32 cellular contexts compared by ENCODE assay signal in the genomic region with DNA sequence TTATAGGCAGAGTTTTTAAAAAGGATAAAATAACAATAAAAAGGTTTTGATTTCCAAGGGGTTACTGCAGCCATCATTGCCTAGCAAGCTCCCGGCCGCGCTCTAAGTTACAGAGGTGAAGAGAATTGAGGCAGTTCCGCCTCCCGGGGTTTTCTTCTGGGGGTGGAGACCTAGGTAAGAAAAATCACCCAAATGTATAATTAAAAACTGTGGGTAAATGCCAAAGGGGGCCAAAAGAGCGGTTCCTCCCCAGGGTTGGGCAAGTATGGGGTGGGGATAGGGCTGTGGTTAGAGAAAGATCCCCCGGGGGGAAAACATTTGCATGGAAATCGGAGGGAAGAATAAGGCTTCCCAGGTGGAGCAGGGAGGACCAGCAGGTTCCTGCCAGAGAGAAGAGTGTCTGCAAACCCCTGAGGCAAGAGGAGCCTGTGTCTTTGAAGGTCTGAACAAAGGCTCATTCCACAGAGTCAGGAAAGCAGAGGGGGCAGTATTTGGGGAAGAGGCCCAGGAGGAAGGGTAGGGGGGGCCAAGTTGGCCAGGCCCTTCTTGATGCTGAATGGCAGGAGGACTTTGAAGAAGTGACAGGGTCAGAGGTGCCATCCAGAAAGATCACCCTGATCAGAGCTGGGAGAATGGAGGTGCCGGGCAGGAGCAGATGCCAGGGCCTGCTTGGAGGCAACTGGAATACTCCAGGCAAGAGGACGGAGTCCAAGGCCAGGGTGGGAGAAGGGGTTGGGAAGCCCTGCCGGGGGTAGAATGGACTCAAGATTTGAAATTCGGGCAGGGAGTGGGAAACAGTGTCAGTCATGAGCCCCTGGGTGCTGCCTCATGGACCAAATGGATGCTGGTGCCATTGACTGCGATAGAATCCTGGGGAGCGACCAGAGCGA.
A peak's percentile ranks its signal among the peaks of the same experiment; 100 is the strongest.
DNase-seq lines count a peak whose midpoint lies in the region; ATAC-seq and TF ChIP-seq lines count a peak whose summit lies in the region.
"Had no signal": no experiment of that assay in that cellular context is flagged by ENCODE, and none has a peak within 500 bp of the region (broad histone marks: within the 10 kb centered on the region; RNA-seq: fewer than 3 reads in every experiment).

No MANE protein-coding gene starts in this region.

- H4K8ac ChIP-seq in mesendoderm (ENCODE audit: low read depth, low read length) = no peak overlapping the region

- no peak overlapping the region for H3K4me2 ChIP-seq in mesendoderm (ENCODE audit: low read length)
- H3K4me2 ChIP-seq: hepatocyte had no signal

- H3K36me3 ChIP-seq in Caco-2 (ENCODE audit: control insufficient read depth, insufficient read depth, low read length) (no peaks in the 10 kb centered on the region), esophagus muscularis mucosa (no peaks in the 10 kb centered on the region), mesendoderm (ENCODE audit: control insufficient read depth, insufficient read depth, low read length) (no peaks in the 10 kb centered on the region)
- H3K36me3 ChIP-seq: ascending aorta, cardiac muscle cell, colonic mucosa, gastroesophageal sphincter, pancreas, thyroid gland had no signal

- no peak overlapping the region for H3K27ac ChIP-seq in esophagus muscularis mucosa (replicated peaks in 1 of 4)
- H3K27ac ChIP-seq in mesendoderm (ENCODE audit: low read depth, low read length) = no peak overlapping the region
- H3K27ac ChIP-seq: ascending aorta, cardiac muscle cell, colonic mucosa, gastroesophageal sphincter, hepatocyte, pancreas, thyroid gland had no signal

- no peak for TF ChIP-seq EP300 in esophagus muscularis mucosa (IDR thresholded peaks at IDR 0.05)

- no peak overlapping the region for H3K23ac ChIP-seq in mesendoderm (ENCODE audit: low read length)

- H3K9me3 ChIP-seq in Caco-2 = 0 out of 2 replicates have a peak, but pooled peaks cover 3% of the 10 kb centered on the region
- peaks cover 0 to 6% (median 0%) of the 10 kb centered on the region in 4 donors for H3K9me3 ChIP-seq in esophagus muscularis mucosa
- H3K9me3 ChIP-seq: ascending aorta, colonic mucosa, gastroesophageal sphincter, pancreas, thyroid gland had no signal

- H2AK5ac ChIP-seq in mesendoderm (ENCODE audit: low read length) = no peak overlapping the region

- no peaks in the 10 kb centered on the region for H3K36me3 Mint-ChIP-seq in Caco-2 (ENCODE audit: insufficient read depth, unreplicated experiment)
- H3K36me3 Mint-ChIP-seq: activated naive CD8-positive, alpha-beta T cell treated with anti-CD3 and anti-CD28 coated beads, Interleukin-2, amount 10 ng/mL, durations not matched to agents 7 days and 5 days had no signal

- intact Hi-C loops in Caco-2 (cut with micrococcal nuclease; ENCODE audit: unreplicated experiment) = no loop called here
- intact Hi-C loops in esophagus muscularis mucosa (cut with DNase I) = no loop called here
- intact Hi-C loops in left colon (cut with DNase I, micrococcal nuclease) = no loop called here

- no peak for ATAC-seq in left colon
- no peak for ATAC-seq in GM21576 (IDR thresholded peaks at IDR 0.05; ENCODE audit: unreplicated experiment)
- ATAC-seq: esophagus mucosa, gastroesophageal sphincter, K562, pancreas had no signal

- no peak for TF ChIP-seq CTCF in Caco-2 (IDR thresholded peaks at IDR 0.05; ENCODE audit: insufficient read depth in 1 of 2, low read depth in 1 of 2, low read length in 1 of 2, severe bottlenecking in 1 of 2, unreplicated experiment in 1 of 2)
- TF ChIP-seq CTCF in esophagus muscularis mucosa (IDR thresholded peaks at IDR 0.05) = no peak

- no peak overlapping the region for H2BK15ac ChIP-seq in mesendoderm (replicated peaks; ENCODE audit: low read depth)

- no peak overlapping the region for H3K27ac Mint-ChIP-seq in Caco-2 (ENCODE audit: unreplicated experiment)
- H3K27ac Mint-ChIP-seq: activated naive CD8-positive, alpha-beta T cell treated with anti-CD3 and anti-CD28 coated beads, Interleukin-2, amount 10 ng/mL, durations not matched to agents 7 days and 5 days; activated T-cell treated with anti-CD3 and anti-CD28 coated beads, Interleukin-2, amount 50 U/mL, for 24 hours; nephron; stimulated activated naive CD8-positive, alpha-beta T cell treated with anti-CD3 and anti-CD28 coated beads, Interleukin-15, Interleukin-2, amounts not matched to agents 100 ng/mL and 50 ng/mL, for 24 hours had no signal

- no peak overlapping the region for H2BK5ac ChIP-seq in mesendoderm (ENCODE audit: low read length)

- no peaks in the 10 kb centered on the region for H3K4me1 ChIP-seq in Caco-2
- H3K4me1 ChIP-seq in esophagus muscularis mucosa = no peaks in the 10 kb centered on the region
- H3K4me1 ChIP-seq in mesendoderm (ENCODE audit: control insufficient read depth, low read depth, low read length) = peaks cover 2% of the 10 kb centered on the region
- H3K4me1 ChIP-seq: ascending aorta, colonic mucosa, gastroesophageal sphincter, pancreas, thyroid gland had no signal

- H3K18ac ChIP-seq in mesendoderm (ENCODE audit: low read length) = no peak overlapping the region

- H3K27me3 ChIP-seq in Caco-2 (replicated peaks; ENCODE audit: control insufficient read depth, insufficient read depth, low read length) (no peaks in the 10 kb centered on the region; the same call in 1 of the 2 replicates), esophagus muscularis mucosa (no peaks in the 10 kb centered on the region), mesendoderm (ENCODE audit: insufficient read depth, low read length, poor library complexity) (no peaks in the 10 kb centered on the region)
- H3K27me3 ChIP-seq: ascending aorta, colonic mucosa, gastroesophageal sphincter, hepatocyte, pancreas, thyroid gland had no signal

- no peaks in the 10 kb centered on the region for H3K79me2 ChIP-seq in mesendoderm (ENCODE audit: control insufficient read depth, insufficient read depth, low read length)
- H3K79me2 ChIP-seq: hepatocyte had no signal

- no peak for TF ChIP-seq POLR2A in esophagus muscularis mucosa (IDR thresholded peaks at IDR 0.05; ENCODE audit: low read depth)

- peak; percentile 8 to 60 for DNase-seq in Caco-2
- peak; percentile 94 for DNase-seq in NCI-H146 (lab: John Stamatoyannopoulos, UW)
- peak; percentile 88 for DNase-seq in esophagus muscularis mucosa (ENCODE audit: extremely low spot score)
- peak; percentile 89 for DNase-seq in mesendoderm
- no peak for DNase-seq in left colon
- DNase-seq in COLO668 (lab: John Stamatoyannopoulos, UW; ENCODE audit: unreplicated experiment) = no peak
- DNase-seq: ACHN; activated CD4-positive, alpha-beta T cell treated with anti-CD3 and anti-CD28 coated beads for 4 hours; activated gamma-delta T cell; activated naive CD8-positive, alpha-beta T cell treated with anti-CD3 and anti-CD28 coated beads, Interleukin-2, amount 10 ng/mL, durations not matched to agents 7 days and 5 days; activated T-cell treated with anti-CD3 and anti-CD28 coated beads, Interleukin-2, amount 50 U/mL, for 24 hours; C1 segment of cervical spinal cord; colonic mucosa; NCI-H1092 treated with DMSO at 0.1 percent for 48 hours; NCI-H2107; NCI-H446 treated with DMSO at 0.1 percent for 48 hours; NK-92 treated with Interleukin-12 subunit alpha and Interleukin-12 subunit beta, amount 100 ng/mL, for 24 hours; pancreas; retina; SHP77 treated with DMSO at 0.1 percent for 48 hours; thyroid gland had no signal

- no peak overlapping the region for H3K4ac ChIP-seq in mesendoderm (ENCODE audit: low read depth, low read length)

- no peak overlapping the region for H4K5ac ChIP-seq in mesendoderm (ENCODE audit: low read length)

- BruUV-seq in Caco-2 (replicated peaks; lab: Mats Ljungman, UMichigan) = no TSS peak

- no peak overlapping the region for H3K56ac ChIP-seq in mesendoderm (ENCODE audit: low read length)

- H3K4me3 Mint-ChIP-seq in Caco-2 (ENCODE audit: unreplicated experiment) = no peak overlapping the region
- H3K4me3 Mint-ChIP-seq: activated naive CD8-positive, alpha-beta T cell treated with anti-CD3 and anti-CD28 coated beads, Interleukin-2, amount 10 ng/mL, durations not matched to agents 7 days and 5 days; activated T-cell treated with anti-CD3 and anti-CD28 coated beads, Interleukin-2, amount 50 U/mL, for 24 hours; nephron; stimulated activated naive CD8-positive, alpha-beta T cell treated with anti-CD3 and anti-CD28 coated beads, Interleukin-15, Interleukin-2, amounts not matched to agents 100 ng/mL and 50 ng/mL, for 24 hours had no signal

- H2BK120ac ChIP-seq in mesendoderm (ENCODE audit: low read depth, low read length) = no peak overlapping the region

- no peaks in the 10 kb centered on the region for H3K4me1 Mint-ChIP-seq in Caco-2 (ENCODE audit: low read depth, unreplicated experiment)
- H3K4me1 Mint-ChIP-seq: activated naive CD8-positive, alpha-beta T cell treated with anti-CD3 and anti-CD28 coated beads, Interleukin-2, amount 10 ng/mL, durations not matched to agents 7 days and 5 days had no signal

- no peak overlapping the region for H3K9ac ChIP-seq in mesendoderm (ENCODE audit: low read length)

- H3K27me3 Mint-ChIP-seq in Caco-2 (ENCODE audit: insufficient read depth, unreplicated experiment) = no peaks in the 10 kb centered on the region
- H3K27me3 Mint-ChIP-seq: stimulated activated naive CD8-positive, alpha-beta T cell treated with anti-CD3 and anti-CD28 coated beads, Interleukin-15, Interleukin-2, amounts not matched to agents 100 ng/mL and 50 ng/mL, for 24 hours had no signal

- H3K4me3 ChIP-seq in Caco-2 (ENCODE audit: low read depth, low read length) (no peak overlapping the region), esophagus muscularis mucosa (no peak overlapping the region), mesendoderm (ENCODE audit: low read length) (no peak overlapping the region)
- H3K4me3 ChIP-seq: ascending aorta, cardiac muscle cell, colonic mucosa, gastroesophageal sphincter, hepatocyte, K562, lung, pancreas, skin epidermis, thyroid gland had no signal

- POLR2A ChIA-PET in Caco-2 (lab: Charles Lee) = no interaction called here

- CTCF ChIA-PET in Caco-2 (lab: Charles Lee) = no interaction called here

- 86% methylated on average over 15 of the region's 15 CpGs for WGBS in esophagus muscularis mucosa
- no CpG with 5 or more reads among the region's 15 CpGs for WGBS in mesendoderm (ENCODE audit: extremely low coverage, insufficient coverage, low lambda C conversion rate)

- H3K9me3 Mint-ChIP-seq in Caco-2 (ENCODE audit: unreplicated experiment) = no peaks in the 10 kb centered on the region
- H3K9me3 Mint-ChIP-seq: activated T-cell treated with anti-CD3 and anti-CD28 coated beads, Interleukin-2, amount 50 U/mL, for 24 hours; nephron; stimulated activated naive CD8-positive, alpha-beta T cell treated with anti-CD3 and anti-CD28 coated beads, Interleukin-15, Interleukin-2, amounts not matched to agents 100 ng/mL and 50 ng/mL, for 24 hours had no signal

- no peaks in the 10 kb centered on the region for H3K79me1 ChIP-seq in mesendoderm (ENCODE audit: low read length)

Comparison
In these comparisons a context has a peak if more than half of its experiments do, and no peak if none do; other contexts are left out.
1. DNase-seq: peak in Caco-2 (2 of 2), NCI-H146 (single experiment), esophagus muscularis mucosa (single experiment) and mesendoderm (single experiment); none in left colon (0 of 2) and COLO668 (single experiment).